In the genomic region with DNA sequence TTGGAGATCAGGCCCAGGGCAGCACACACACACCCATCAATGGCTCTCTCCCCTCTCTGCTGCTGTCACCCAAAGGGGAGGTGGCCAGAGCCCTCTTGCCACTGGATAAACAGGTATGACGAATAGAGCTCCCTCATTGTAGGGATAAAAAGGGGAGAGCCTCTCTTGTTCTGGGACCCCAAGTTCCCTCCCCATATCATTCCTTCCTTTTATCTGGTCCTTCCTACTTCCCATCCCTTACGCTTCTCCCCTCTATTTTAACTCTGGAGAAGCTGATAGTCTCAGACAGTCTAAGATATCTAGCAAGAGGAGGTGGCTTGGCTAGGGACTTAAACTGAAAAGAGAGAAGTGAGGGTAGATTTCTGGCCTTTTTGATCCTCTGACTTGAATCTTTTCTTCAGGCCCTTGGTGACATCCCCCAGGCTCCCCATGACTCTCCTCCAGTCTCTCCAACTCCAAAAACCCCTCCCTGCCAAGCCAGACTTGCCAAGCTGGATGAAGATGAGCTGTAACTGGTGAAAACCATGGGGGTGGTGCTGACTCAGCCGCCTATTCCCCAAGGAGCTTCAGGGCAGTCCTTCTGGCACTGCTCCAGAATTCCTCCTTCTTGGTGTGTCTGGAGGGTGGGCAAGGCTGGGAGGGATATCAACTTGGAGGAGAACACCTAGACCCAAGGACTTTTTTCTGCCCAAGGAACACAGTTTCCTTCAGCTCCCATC, we compare ENCODE assay signal across 22 cellular contexts. TPM values are rescaled to one million over a fixed set of nuclear protein-coding genes. Genes with fewer than 3 reads are reported as not detected.
DNase-seq lines count a peak whose midpoint lies in the region; TF ChIP-seq lines count a peak whose summit lies in the region.
"Had no signal": no experiment of that assay in that cellular context is flagged by ENCODE, and none has a peak within 500 bp of the region (broad histone marks: within the 10 kb centered on the region; RNA-seq: fewer than 3 reads in every experiment).

No MANE protein-coding gene starts in this region.

- H3K4me3 Mint-ChIP-seq in neural crest cell = peak overlapping the region; percentile 12
- no peak overlapping the region for H3K4me3 Mint-ChIP-seq in osteocyte (ENCODE audit: unreplicated experiment)
- H3K4me3 Mint-ChIP-seq: mesothelial cell of epicardium had no signal

- H3K36me3 ChIP-seq in brain microvascular endothelial cell (replicated peaks) = no peaks in the 10 kb centered on the region
- H3K36me3 ChIP-seq: neutrophil, uterus had no signal

- H3K4me1 Mint-ChIP-seq in neural crest cell (peaks cover 28% of the 10 kb centered on the region), osteocyte (ENCODE audit: unreplicated experiment) (peaks cover 22% of the 10 kb centered on the region)

- no peak overlapping the region for H3K4me3 ChIP-seq in brain microvascular endothelial cell (ENCODE audit: low read depth, low read length)
- H3K4me3 ChIP-seq: body of pancreas, uterus had no signal

- H3K27ac Mint-ChIP-seq in neural crest cell (ENCODE audit: unreplicated experiment) = no peak overlapping the region
- H3K27ac Mint-ChIP-seq in osteocyte (ENCODE audit: unreplicated experiment) = no peak overlapping the region
- H3K27ac Mint-ChIP-seq: H9, mesothelial cell of epicardium had no signal

- H3K27me3 Mint-ChIP-seq in neural crest cell (ENCODE audit: low read depth) (peaks cover 46% of the 10 kb centered on the region), osteocyte (ENCODE audit: unreplicated experiment) (peaks cover 27% of the 10 kb centered on the region)

- in situ Hi-C loops in brain microvascular endothelial cell (cut with HindIII; ENCODE audit: low pct_ligation_motif_present, low sequenced_read_pairs) = no loop called here

- H3K36me3 Mint-ChIP-seq in neural crest cell (ENCODE audit: low read depth) = peaks cover 28% of the 10 kb centered on the region
- H3K36me3 Mint-ChIP-seq in osteocyte (ENCODE audit: unreplicated experiment) = peaks cover 29% of the 10 kb centered on the region

- peaks cover 22% of the 10 kb centered on the region for H3K27me3 ChIP-seq in brain microvascular endothelial cell (replicated peaks)
- H3K27me3 ChIP-seq: uterus had no signal

- TF ChIP-seq CTCF in brain microvascular endothelial cell (IDR thresholded peaks at IDR 0.05; ENCODE audit: low read depth, low read length, missing control alignments) (no peak), neural crest cell (conservative IDR thresholded peaks at IDR 0.05) (no peak), osteocyte (IDR thresholded peaks at IDR 0.05) (no peak)

- H3K27ac ChIP-seq in brain microvascular endothelial cell = no peak overlapping the region
- H3K27ac ChIP-seq: body of pancreas, neutrophil, uterus, VCaP had no signal

- H3K9me3 Mint-ChIP-seq in neural crest cell (no peaks in the 10 kb centered on the region), osteocyte (ENCODE audit: unreplicated experiment) (no peaks in the 10 kb centered on the region)
- H3K9me3 Mint-ChIP-seq: mesothelial cell of epicardium had no signal

- peak; percentile 3 for DNase-seq in NCI-H2227 treated with DMSO at 0.1 percent for 48 hours (lab: John Stamatoyannopoulos, UW)
- no peak for DNase-seq in NCI-H2227 (lab: John Stamatoyannopoulos, UW; ENCODE audit: unreplicated experiment)
- peak; percentile 38 for DNase-seq in HT1080 (ENCODE audit: low read depth)
- DNase-seq in brain microvascular endothelial cell = peak; percentile 47
- no peak for DNase-seq in neural crest cell (ENCODE audit: low read depth, low spot score)
- DNase-seq in activated CD4-positive, alpha-beta T cell treated with anti-CD3 and anti-CD28 coated beads for 48 hours = no peak
- no peak for DNase-seq in osteocyte (ENCODE audit: extremely low spot score, unreplicated experiment)
- no peak for DNase-seq in hippocampal formation (lab: John Stamatoyannopoulos, UW)
- DNase-seq: activated naive CD4-positive, alpha-beta T cell treated with Interleukin-2 at 50 U/mL for 16 hours; body of pancreas; Calu3; effector CD8-positive, alpha-beta T cell; foreskin melanocyte; H9; Kasumi-1; NCI-H2029; small intestine; stimulated activated naive CD8-positive, alpha-beta T cell treated with anti-CD3 and anti-CD28 coated beads, Interleukin-15, Interleukin-2, amounts not matched to agents 100 U/mL and 50 U/mL, for 24 hours had no signal

RNA-seq across cellular contexts. Expression of gene ARHGEF25, which starts 5.3 kb away (rescaled TPM):
- 5.7 and 6.0 TPM in 2 replicates for total RNA-seq in HT1080 (2014; rRNA removed; shearing (Covaris generic))
- 10.1 and 14.6 TPM in 2 replicates for polyA plus RNA-seq in HT1080 (2015; cell fraction: cytosol; rRNA removed)
- 36.1 and 42.3 TPM in 2 replicates for polyA plus RNA-seq in HT1080 (2015; cell fraction: nucleus; rRNA removed)
- total RNA-seq in neural crest cell (41.2 and 43.8 TPM in 2 replicates), osteocyte (25.8 and 27.6 TPM in 2 replicates)

RNA-seq across cellular contexts. Expression of gene DTX3, which starts 11.9 kb away (rescaled TPM):
- 11.3 and 16.7 TPM in 2 replicates for total RNA-seq in HT1080 (2014; rRNA removed; shearing (Covaris generic))
- polyA plus RNA-seq in HT1080 (2015; cell fraction: cytosol; rRNA removed) = 14.8 and 15.8 TPM in 2 replicates
- 61.9 and 62.3 TPM in 2 replicates for polyA plus RNA-seq in HT1080 (2015; cell fraction: nucleus; rRNA removed)
- total RNA-seq in neural crest cell (74.7 and 75.6 TPM in 2 replicates), osteocyte (26.5 and 29.9 TPM in 2 replicates)

RNA-seq across cellular contexts. Expression of gene B4GALNT1, which starts 16.5 kb away (rescaled TPM):
- total RNA-seq in HT1080 (2014; rRNA removed; shearing (Covaris generic)) = 23.6 and 34.1 TPM in 2 replicates
- 25.4 and 28.9 TPM in 2 replicates for polyA plus RNA-seq in HT1080 (2015; cell fraction: cytosol; rRNA removed)
- polyA plus RNA-seq in HT1080 (2015; cell fraction: nucleus; rRNA removed) = 23.4 and 30.3 TPM in 2 replicates
- 18.6 and 19.5 TPM in 2 replicates for total RNA-seq in neural crest cell
- 5.6 and 6.9 TPM in 2 replicates for total RNA-seq in osteocyte

RNA-seq across cellular contexts. Expression of gene PIP4K2C, which starts 25.6 kb away (rescaled TPM):
- total RNA-seq in HT1080 (2014; rRNA removed; shearing (Covaris generic)) = 21.3 and 27.5 TPM in 2 replicates
- 34.4 and 40.7 TPM in 2 replicates for polyA plus RNA-seq in HT1080 (2015; cell fraction: cytosol; rRNA removed)
- polyA plus RNA-seq in HT1080 (2015; cell fraction: nucleus; rRNA removed) = 30.4 and 31.2 TPM in 2 replicates
- total RNA-seq in neural crest cell (15.9 and 17.3 TPM in 2 replicates), osteocyte (30.4 and 34.9 TPM in 2 replicates)

Comparison
In these comparisons a context has a peak if more than half of its experiments do, and no peak if none do; other contexts are left out.
1. DNase-seq: peak in NCI-H2227 treated with DMSO at 0.1 percent for 48 hours (single experiment), HT1080 (single experiment) and brain microvascular endothelial cell (single experiment); none in NCI-H2227 (single experiment), neural crest cell (single experiment), activated CD4-positive, alpha-beta T cell treated with anti-CD3 and anti-CD28 coated beads for 48 hours (single experiment), osteocyte (single experiment) and hippocampal formation (0 of 2).